Comparison of ENCODE assay signal across 8 cellular contexts in genomic region chr5:75668988-75669760, GRCh38. TPM values are rescaled to one million over a fixed set of nuclear protein-coding genes. Genes with fewer than 3 reads are reported as not detected.
DNase-seq lines count a peak whose midpoint lies in the region; ATAC-seq and TF ChIP-seq lines count a peak whose summit lies in the region.

No MANE protein-coding gene starts in this region.

- no peaks in the 10 kb centered on the region for H3K9me3 ChIP-seq in DND-41 (ENCODE audit: insufficient read depth, low read length, severe bottlenecking)
- H3K9me3 ChIP-seq in Panc1 (ENCODE audit: control insufficient read depth, insufficient read depth, low read depth, low read length): no peaks in the 10 kb centered on the region
- no peaks in the 10 kb centered on the region for H3K9me3 ChIP-seq in right lobe of liver

- H3K4me2 ChIP-seq in DND-41 (ENCODE audit: insufficient read depth, low read length): no peak overlapping the region

- H3K27me3 ChIP-seq in DND-41 (ENCODE audit: insufficient read depth, low read length, poor library complexity) (no peaks in the 10 kb centered on the region), Panc1 (ENCODE audit: control insufficient read depth, insufficient read depth, low read length) (no peaks in the 10 kb centered on the region), right lobe of liver (no peaks in the 10 kb centered on the region)

- DNase-seq in DND-41 (peak; percentile 10), Panc1 (ENCODE audit: low read depth, low spot score) (no peak), right lobe of liver (peak in 2 of 3 donors; percentile 57 to 76), foreskin melanocyte (no peak)
- peak; percentile 60 for DNase-seq in activated naive CD4-positive, alpha-beta T cell treated with Interleukin-2 at 50 U/mL for 16 hours
- peak; percentile 14 to 29 for DNase-seq in stimulated activated CD8-positive, alpha-beta memory T cell treated with anti-CD3 and anti-CD28 coated beads, Interleukin-7, amount 100 ng/mL, for 4 hours (ENCODE audit: low read depth in 2 of 2)

- H3K27ac ChIP-seq in DND-41 (ENCODE audit: low read length): no peak overlapping the region
- peak overlapping the region; percentile 13; the same call in 1 of the 2 replicates for H3K27ac ChIP-seq in Panc1 (ENCODE audit: low read length)
- peak overlapping the region in 2 of 3 donors; percentile 41 to 76 for H3K27ac ChIP-seq in right lobe of liver

- CTCF ChIA-PET in Panc1 (lab: Charles Lee): no interaction called here

- H3K4me3 ChIP-seq in DND-41 (ENCODE audit: low read depth in 1 of 2, low read length in 2 of 2): no peak overlapping the region
- H3K4me3 ChIP-seq in Panc1 (ENCODE audit: low read depth in 2 of 2, low read length in 2 of 2): no peak overlapping the region
- H3K4me3 ChIP-seq in right lobe of liver: peak overlapping the region in 2 of 3 donors; percentile 15 to 41

- no peak overlapping the region for H2AFZ ChIP-seq in DND-41 (ENCODE audit: low read depth, low read length)

- in situ Hi-C loops in Panc1 (cut with HindIII; ENCODE audit: low pct_unique_long_range_greater_than_20kb, low sequenced_read_pairs): no loop called here

- no peaks in the 10 kb centered on the region for H3K79me2 ChIP-seq in DND-41 (ENCODE audit: insufficient read depth, low read length)

- WGBS in right lobe of liver (ENCODE audit: insufficient coverage, low coverage, low lambda C conversion rate, missing lambda C conversion rate): 6% methylated on average over 10 of the region's 11 CpGs

- no peaks in the 10 kb centered on the region for H4K20me1 ChIP-seq in DND-41 (ENCODE audit: insufficient read depth, low read length)

- intact Hi-C loops in Panc1 (cut with micrococcal nuclease; ENCODE audit: unreplicated experiment): no loop called here
- intact Hi-C loops in right lobe of liver (cut with DNase I): no loop called here

- TF ChIP-seq CTCF in DND-41 (IDR thresholded peaks at IDR 0.05; ENCODE audit: borderline replicate concordance, extremely low read depth, low read length, poor library complexity, severe bottlenecking) (no peak), Panc1 (IDR thresholded peaks at IDR 0.05) (no peak), right lobe of liver (IDR thresholded peaks at IDR 0.05) (no peak)

- peaks cover 11% of the 10 kb centered on the region for H3K36me3 ChIP-seq in DND-41 (ENCODE audit: insufficient read depth, low read length)
- H3K36me3 ChIP-seq in Panc1 (ENCODE audit: control insufficient read depth, insufficient read depth, low read length): 0 out of 2 replicates have a peak, but pooled peaks cover 2% of the 10 kb centered on the region
- H3K36me3 ChIP-seq in right lobe of liver: no peaks in the 10 kb centered on the region

- H3K9ac ChIP-seq in DND-41 (ENCODE audit: low read depth, low read length): no peak overlapping the region

- POLR2A ChIA-PET in Panc1 (lab: Charles Lee): no interaction called here

- TF ChIP-seq POLR2A in right lobe of liver (IDR thresholded peaks at IDR 0.05): no peak

- no peaks in the 10 kb centered on the region for H3K4me1 ChIP-seq in DND-41 (ENCODE audit: insufficient read depth, low read length)
- H3K4me1 ChIP-seq in Panc1 (ENCODE audit: control insufficient read depth, insufficient read depth, low read length): peaks cover 3% of the 10 kb centered on the region; the same call in 1 of the 2 replicates
- H3K4me1 ChIP-seq in right lobe of liver: peaks cover 0 to 13% (median 0%) of the 10 kb centered on the region in 4 donors

- ATAC-seq in DND-41 (ENCODE audit: insufficient read depth, low read depth) (no peak), GM19452 (IDR thresholded peaks at IDR 0.05; ENCODE audit: unreplicated experiment) (peak; percentile 97), HG03558 (IDR thresholded peaks at IDR 0.05; ENCODE audit: extremely low read depth, unreplicated experiment) (peak; percentile 79), Panc1 (peak; percentile 72), right lobe of liver (peak; percentile 87 to 94 (median 91))

- no TSS peak for BruUV-seq in Panc1 (replicated peaks; lab: Mats Ljungman, UMichigan)

RNA-seq across cellular contexts. Expression of gene POC5, which starts 48.1 kb away (rescaled TPM):
- total RNA-seq in Panc1 (2021; ENCODE audit: unreplicated experiment) (19.7 TPM), right lobe of liver (10 to 100 TPM in 1 of 6 experiments, 1 to 10 TPM in 5; 1.8 to 10.0 (median 2.8) TPM)
- polyA plus RNA-seq in Panc1 (2012; ENCODE audit: insufficient read length): 13.5 TPM

RNA-seq across cellular contexts. Expression of gene ANKDD1B, which starts 57.9 kb away (rescaled TPM):
- total RNA-seq in Panc1 (2021; ENCODE audit: unreplicated experiment): 0.10 TPM
- 0.16 TPM for polyA plus RNA-seq in Panc1 (2012; ENCODE audit: insufficient read length)
- total RNA-seq in right lobe of liver: under 1 TPM in 2 of 6 experiments, not detected in 4; 0.17 to 0.26 TPM

Comparison
In these comparisons a context has a peak if more than half of its experiments do, and no peak if none do; other contexts are left out.
1. DNase-seq: peak in DND-41 (single experiment), activated naive CD4-positive, alpha-beta T cell treated with Interleukin-2 at 50 U/mL for 16 hours (single experiment), right lobe of liver (2 of 3) and stimulated activated CD8-positive, alpha-beta memory T cell treated with anti-CD3 and anti-CD28 coated beads, Interleukin-7, amount 100 ng/mL, for 4 hours (2 of 2); none in Panc1 (single experiment) and foreskin melanocyte (single experiment).
2. H3K4me3 ChIP-seq: peak in right lobe of liver (2 of 3); none in DND-41 (0 of 2) and Panc1 (0 of 2).